ENCODE assay signal across 8 cellular contexts in the genomic region with DNA sequence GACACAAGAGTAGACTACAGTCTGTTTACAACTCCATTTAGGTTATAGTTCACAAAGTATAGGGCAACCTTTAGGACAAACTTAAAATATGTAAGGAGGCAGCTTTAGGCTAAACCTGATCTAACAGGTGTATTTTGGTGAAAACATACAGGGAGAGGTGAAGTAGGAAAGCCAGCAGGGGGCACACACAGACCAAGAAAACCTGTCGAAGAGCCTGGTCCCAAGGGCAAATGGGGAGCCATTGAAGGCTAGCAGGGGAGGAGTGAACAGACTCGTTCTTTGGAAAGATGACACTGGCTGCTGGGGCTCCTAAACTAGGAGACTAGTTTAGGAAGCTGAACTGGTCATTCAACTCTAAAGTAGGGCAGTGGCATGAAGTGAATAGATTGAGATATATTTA.
A peak's percentile ranks its signal among the peaks of the same experiment; 100 is the strongest.
DNase-seq lines count a peak whose midpoint lies in the region.

No MANE protein-coding gene starts in this region.

- no peaks in the 10 kb centered on the region for H3K36me3 Mint-ChIP-seq in T-helper 2 cell treated with Interferon-gamma antibody and Interleukin-4, amounts not matched to agents 5 μg/mL and 100 μg/mL, for 36 hours (ENCODE audit: low read depth)

- no peak overlapping the region for H3K4me3 ChIP-seq in iPS DF 6.9 (ENCODE audit: low read length)

- H3K9me3 ChIP-seq in iPS DF 6.9 (ENCODE audit: control insufficient read depth, insufficient read depth, low read length) = no peaks in the 10 kb centered on the region

- no CpG with 5 or more reads among the region's 2 CpGs for WGBS in iPS DF 6.9 (ENCODE audit: insufficient coverage, insufficient read length)

- no peak overlapping the region for H3K27ac Mint-ChIP-seq in T-helper 2 cell treated with Interferon-gamma antibody and Interleukin-4, amounts not matched to agents 5 μg/mL and 100 μg/mL, for 36 hours

- H3K36me3 ChIP-seq in iPS DF 6.9 (ENCODE audit: control insufficient read depth, insufficient read depth, low read length) = no peaks in the 10 kb centered on the region

- DNase-seq in T-helper 2 cell = peak in 3 of 5 experiments; percentile 5 to 26 (median 19)
- no peak for DNase-seq in T-helper 2 cell treated with Interferon-gamma antibody and Interleukin-4, amounts not matched to agents 5 μg/mL and 100 μg/mL, for 36 hours (ENCODE audit: low spot score)
- peak; percentile 24 for DNase-seq in NCI-H345 (lab: John Stamatoyannopoulos, UW)
- DNase-seq in activated T-cell treated with anti-CD3 and anti-CD28 coated beads, Interleukin-2, amount 50 U/mL, for 1 hour = peak; percentile 24
- peak; percentile 50 for DNase-seq in iPS DF 6.9 (ENCODE audit: low read depth, low spot score)
- peak; percentile 4 to 13 for DNase-seq in stimulated activated CD8-positive, alpha-beta memory T cell treated with anti-CD3 and anti-CD28 coated beads, Interleukin-2, amount 100 ng/mL, for 48 hours (ENCODE audit: low read depth in 2 of 2)
- no peak for DNase-seq in DMS79 (lab: John Stamatoyannopoulos, UW)
- no peak for DNase-seq in NCI-H1436 treated with DMSO at 0.1 percent for 48 hours (lab: John Stamatoyannopoulos, UW)

- H3K27me3 ChIP-seq in iPS DF 6.9 (ENCODE audit: control insufficient read depth, insufficient read depth, low read length) = no peaks in the 10 kb centered on the region

- no peak overlapping the region for H3K27ac ChIP-seq in iPS DF 6.9 (ENCODE audit: low read length)

- no peaks in the 10 kb centered on the region for H3K4me1 ChIP-seq in iPS DF 6.9 (ENCODE audit: control insufficient read depth, insufficient read depth, low read length)

- peaks cover 8% of the 10 kb centered on the region for H3K27me3 Mint-ChIP-seq in T-helper 2 cell treated with Interferon-gamma antibody and Interleukin-4, amounts not matched to agents 5 μg/mL and 100 μg/mL, for 36 hours (ENCODE audit: low read depth)

- no peaks in the 10 kb centered on the region for H3K9me3 Mint-ChIP-seq in T-helper 2 cell treated with Interferon-gamma antibody and Interleukin-4, amounts not matched to agents 5 μg/mL and 100 μg/mL, for 36 hours

- no peaks in the 10 kb centered on the region for H3K4me1 Mint-ChIP-seq in T-helper 2 cell treated with Interferon-gamma antibody and Interleukin-4, amounts not matched to agents 5 μg/mL and 100 μg/mL, for 36 hours (ENCODE audit: low read depth)

- no peak overlapping the region for H3K4me3 Mint-ChIP-seq in T-helper 2 cell treated with Interferon-gamma antibody and Interleukin-4, amounts not matched to agents 5 μg/mL and 100 μg/mL, for 36 hours

Comparison
In these comparisons a context has a peak if more than half of its experiments do, and no peak if none do; other contexts are left out.
1. DNase-seq: peak in T-helper 2 cell (3 of 5), NCI-H345 (single experiment), activated T-cell treated with anti-CD3 and anti-CD28 coated beads, Interleukin-2, amount 50 U/mL, for 1 hour (single experiment), iPS DF 6.9 (single experiment) and stimulated activated CD8-positive, alpha-beta memory T cell treated with anti-CD3 and anti-CD28 coated beads, Interleukin-2, amount 100 ng/mL, for 48 hours (2 of 2); none in T-helper 2 cell treated with Interferon-gamma antibody and Interleukin-4, amounts not matched to agents 5 μg/mL and 100 μg/mL, for 36 hours (single experiment), DMS79 (single experiment) and NCI-H1436 treated with DMSO at 0.1 percent for 48 hours (single experiment).